In the genomic region with DNA sequence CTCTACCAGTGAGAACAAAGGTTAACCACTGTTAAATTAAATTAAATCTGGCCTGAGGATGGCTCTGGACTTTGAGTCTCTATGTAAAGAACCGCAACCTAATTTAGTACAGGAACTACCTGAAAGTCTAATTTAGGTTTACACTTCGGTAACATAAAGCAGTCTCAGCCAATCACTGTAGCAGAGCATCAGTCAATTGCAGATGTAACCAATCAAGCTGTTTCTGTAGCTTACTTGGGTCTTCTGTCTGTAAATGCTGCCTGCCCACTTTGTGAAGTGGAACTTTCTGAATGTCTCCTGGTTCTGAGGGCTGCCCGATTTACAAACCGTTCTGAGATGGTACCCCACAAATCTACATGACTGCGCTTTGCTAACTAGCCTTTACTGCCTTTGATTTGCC, we compare ENCODE assay signal across 23 cellular contexts. TPM values are rescaled to one million over a fixed set of nuclear protein-coding genes. Genes with fewer than 3 reads are reported as not detected.
DNase-seq lines count a peak whose midpoint lies in the region; ATAC-seq, FAIRE-seq and TF ChIP-seq lines count a peak whose summit lies in the region.
"Had no signal": no experiment of that assay in that cellular context is flagged by ENCODE, and none has a peak within 500 bp of the region (broad histone marks: within the 10 kb centered on the region; RNA-seq: fewer than 3 reads in every experiment).

No MANE protein-coding gene starts in this region.

- POLR2A ChIA-PET in H1 (lab: Charles Lee; ENCODE audit: partially characterized antibody): no interaction called here

- no peak overlapping the region for H3K18ac ChIP-seq in H1 (ENCODE audit: extremely low read depth, low read length)

- no peak for TF ChIP-seq EP300 in H1 (IDR thresholded peaks at IDR 0.05; ENCODE audit: borderline replicate concordance in 1 of 2, low read depth in 2 of 2, low read length in 2 of 2)

- H2BK5ac ChIP-seq in H1 (ENCODE audit: low read depth, low read length): no peak overlapping the region

- CTCF ChIA-PET in H1 (lab: Charles Lee; ENCODE audit: partially characterized antibody): interaction anchor here (0.6 to 1.9 kb wide), 8 partner anchors 12 to 163 kb away, joined by 3 to 10 read pairs (median 4); a partner anchor contains a TSS

- peak; percentile 83 for ATAC-seq in GM18511 (IDR thresholded peaks at IDR 0.05; ENCODE audit: unreplicated experiment)
- no peak for ATAC-seq in GM19452 (IDR thresholded peaks at IDR 0.05; ENCODE audit: unreplicated experiment)
- ATAC-seq: HepG2, PC-3 had no signal

- H3K4me3 ChIP-seq in Karpas-422 (ENCODE audit: low read length): peak overlapping the region; percentile 55
- H3K4me3 ChIP-seq in H1 (ENCODE audit: extremely low read depth in 1 of 4, insufficient read depth in 2 of 4, low read depth in 3 of 4, low read length in 4 of 4): no peak overlapping the region
- H3K4me3 ChIP-seq: SJSA1 had no signal

- no peak overlapping the region for H2BK12ac ChIP-seq in H1 (ENCODE audit: low read depth, low read length)

- H3K27ac ChIP-seq in Karpas-422 (ENCODE audit: low read length): peak overlapping the region; percentile 97
- no peak overlapping the region for H3K27ac ChIP-seq in H1 (ENCODE audit: low read depth, low read length)
- H3K27ac ChIP-seq: C4-2B, SJSA1 had no signal

- TF ChIP-seq RAD21 in H1 (IDR thresholded peaks at IDR 0.05 in 1 of 2, conservative IDR thresholded peaks at IDR 0.05 in 1 of 2; ENCODE audit: low read depth in 2 of 2, low read length in 2 of 2): no peak

- no peaks in the 10 kb centered on the region for H3K23me2 ChIP-seq in H1 (ENCODE audit: low read depth, low read length)

- H3K9me3 ChIP-seq in Karpas-422 (ENCODE audit: low read length): no peaks in the 10 kb centered on the region
- H3K9me3 ChIP-seq in H1 (ENCODE audit: insufficient read depth in 2 of 2, low read depth in 1 of 2, low read length in 1 of 2): no peaks in the 10 kb centered on the region; a peak in 1 of 4 replicates
- H3K9me3 ChIP-seq: SJSA1 had no signal

- TF ChIP-seq CTCF in H1 (IDR thresholded peaks at IDR 0.05; ENCODE audit: control extremely low read depth in 1 of 3, insufficient read depth in 1 of 3, low read depth in 1 of 3, low read length in 3 of 3): no peak

- H3K9me2 ChIP-seq in Karpas-422 (replicated peaks; ENCODE audit: insufficient read depth, low read length): no peaks in the 10 kb centered on the region

- H2BK15ac ChIP-seq in H1 (ENCODE audit: low read length): no peak overlapping the region

- H2BK120ac ChIP-seq in H1 (replicated peaks; ENCODE audit: low read depth, low read length): no peak overlapping the region

- no peak overlapping the region for H4K8ac ChIP-seq in H1 (ENCODE audit: extremely low read depth, insufficient read depth, low read length)

- DNase-seq in Karpas-422 (peak; percentile 90), H1 (ENCODE audit: low read depth in 1 of 2, low spot score in 2 of 2) (no peak), DMS153 (lab: John Stamatoyannopoulos, UW) (no peak), RCC 7860 (ENCODE audit: low spot score) (no peak)
- DNase-seq in activated CD4-positive, CD25-positive, alpha-beta regulatory T cell treated with anti-CD3 and anti-CD28 coated beads, Interleukin-2, amount 50 U/mL, for 72 hours: no peak
- DNase-seq: CD8-positive, alpha-beta memory T cell; NCI-H1105 treated with DMSO at 0.1 percent for 48 hours; NCI-H146; NCI-H1930; NCI-H2107; NCI-H524; NCI-H748 treated with DMSO at 0.1 percent for 48 hours; PC-3; Right ventricle myocardium superior; RPMI8226 had no signal

- H2BK20ac ChIP-seq in H1 (ENCODE audit: low read length): no peak overlapping the region

- H3K4me2 ChIP-seq in Karpas-422 (ENCODE audit: low read depth, low read length, poor library complexity, severe bottlenecking): peak overlapping the region; percentile 68
- H3K4me2 ChIP-seq in H1 (ENCODE audit: insufficient read depth in 1 of 2, low read depth in 2 of 2, low read length in 2 of 2): no peak overlapping the region

- no peak for TF ChIP-seq POLR2A in H1 (IDR thresholded peaks at IDR 0.05; ENCODE audit: control extremely low read depth in 1 of 2, low read depth in 2 of 2, low read length in 2 of 2)

- H3K79me2 ChIP-seq in Karpas-422 (ENCODE audit: low read length) (no peaks in the 10 kb centered on the region), H1 (ENCODE audit: control insufficient read depth in 1 of 2, insufficient read depth in 2 of 2, low read length in 2 of 2) (no peaks in the 10 kb centered on the region)

- WGBS in H1 (ENCODE audit: extremely low coverage in 1 of 2, insufficient coverage in 1 of 2, insufficient read length in 1 of 2, insufficient replicate concordance in 2 of 2, low coverage in 1 of 2, low lambda C conversion rate in 2 of 2, missing lambda C conversion rate in 1 of 2), 2 experiments: 94% methylated on average over 5 of the region's 5 CpGs; no CpG with 5 or more reads in 1 of the 2 experiments

- H3K4me1 ChIP-seq in Karpas-422 (ENCODE audit: low read length): peaks cover 51% of the 10 kb centered on the region
- no peaks in the 10 kb centered on the region for H3K4me1 ChIP-seq in H1 (replicated peaks in 1 of 4; ENCODE audit: control insufficient read depth in 3 of 4, insufficient read depth in 4 of 4, low read length in 3 of 4)
- H3K4me1 ChIP-seq: SJSA1 had no signal

- H3K27me3 ChIP-seq in Karpas-422 (ENCODE audit: low read length): no peaks in the 10 kb centered on the region
- no peaks in the 10 kb centered on the region for H3K27me3 ChIP-seq in H1 (replicated peaks in 1 of 4; ENCODE audit: control insufficient read depth in 3 of 4, extremely low read depth in 1 of 4, insufficient read depth in 3 of 4, low read length in 3 of 4)

- H3K79me1 ChIP-seq in H1 (ENCODE audit: low read depth, low read length): no peaks in the 10 kb centered on the region

- peak overlapping the region; percentile 64 for H2AFZ ChIP-seq in Karpas-422 (ENCODE audit: low read length)
- H2AFZ ChIP-seq in H1 (ENCODE audit: low read length): 0 out of 2 replicates have a peak overlapping the region, but pooled peaks have one; percentile 38

- no peak overlapping the region for H4K91ac ChIP-seq in H1 (replicated peaks; ENCODE audit: insufficient read length, low read length)

- H3K14ac ChIP-seq in H1 (ENCODE audit: insufficient read length): no peak overlapping the region

- no peak overlapping the region for H4K5ac ChIP-seq in H1 (ENCODE audit: insufficient read length, low read depth, low read length)

- no peak for FAIRE-seq in H1 (lab: Jason Lieb, UNC)
- FAIRE-seq in RCC 7860 (lab: Jason Lieb, UNC): no peak
- FAIRE-seq: HepG2 had no signal

- H4K20me1 ChIP-seq in Karpas-422 (ENCODE audit: insufficient read depth, low read depth, low read length): no peaks in the 10 kb centered on the region
- no peaks in the 10 kb centered on the region for H4K20me1 ChIP-seq in H1 (replicated peaks in 1 of 2; ENCODE audit: control insufficient read depth in 1 of 2, insufficient read depth in 2 of 2, low read length in 2 of 2)

- no peak overlapping the region for H3K4ac ChIP-seq in H1 (replicated peaks; ENCODE audit: insufficient read length, low read depth, low read length)

- H3K23ac ChIP-seq in H1 (ENCODE audit: insufficient read length): no peak overlapping the region

- H3K9ac ChIP-seq in Karpas-422 (ENCODE audit: low read length) (peak overlapping the region; percentile 69), H1 (replicated peaks in 1 of 4; ENCODE audit: extremely low read depth in 1 of 4, low read depth in 3 of 4, low read length in 3 of 4) (no peak overlapping the region)

- H3K36me3 ChIP-seq in Karpas-422 (ENCODE audit: insufficient read depth, low read length): no peaks in the 10 kb centered on the region
- no peaks in the 10 kb centered on the region for H3K36me3 ChIP-seq in H1 (ENCODE audit: control insufficient read depth in 2 of 4, insufficient read depth in 4 of 4, low read length in 3 of 4)
- H3K36me3 ChIP-seq: SJSA1 had no signal

- H3K56ac ChIP-seq in H1 (replicated peaks; ENCODE audit: insufficient read length, low read depth, low read length): no peak overlapping the region

- no peak overlapping the region for H2AK5ac ChIP-seq in H1 (ENCODE audit: low read depth, low read length)

TF ChIP-seq in H1, 55 proteins besides CTCF, POLR2A, EP300 and RAD21:
- TF ChIP-seq BRCA1 (IDR thresholded peaks at IDR 0.05; ENCODE audit: low read depth, low read length) (no peak), TAF7 (optimal IDR thresholded peaks at IDR 0.05; ENCODE audit: borderline replicate concordance, low read depth, low read length) (no peak), CBX8 (IDR thresholded peaks at IDR 0.05; ENCODE audit: borderline replicate concordance, low read depth, low read length) (no peak), CEBPB (IDR thresholded peaks at IDR 0.05; ENCODE audit: low read depth, low read length) (no peak), SIN3A (conservative IDR thresholded peaks at IDR 0.05 in 1 of 2, IDR thresholded peaks at IDR 0.05 in 1 of 2; ENCODE audit: low read depth in 1 of 2, low read length in 2 of 2) (no peak), PHF8 (conservative IDR thresholded peaks at IDR 0.05; ENCODE audit: low read depth, low read length) (no peak), SIX5 (IDR thresholded peaks at IDR 0.05; ENCODE audit: low read depth, low read length) (no peak), RFX5 (IDR thresholded peaks at IDR 0.05; ENCODE audit: borderline replicate concordance, low read depth, low read length) (no peak), SP1 (IDR thresholded peaks at IDR 0.05; ENCODE audit: low read depth, low read length) (no peak), SUZ12 (IDR thresholded peaks at IDR 0.05; ENCODE audit: low read length) (no peak)
- TF ChIP-seq, protein P1, sequence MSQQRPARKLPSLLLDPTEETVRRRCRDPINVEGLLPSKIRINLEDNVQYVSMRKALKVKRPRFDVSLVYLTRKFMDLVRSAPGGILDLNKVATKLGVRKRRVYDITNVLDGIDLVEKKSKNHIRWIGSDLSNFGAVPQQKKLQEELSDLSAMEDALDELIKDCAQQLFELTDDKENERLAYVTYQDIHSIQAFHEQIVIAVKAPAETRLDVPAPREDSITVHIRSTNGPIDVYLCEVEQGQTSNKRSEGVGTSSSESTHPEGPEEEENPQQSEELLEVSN (IDR thresholded peaks at IDR 0.05): no peak
- TF ChIP-seq, protein P2, sequence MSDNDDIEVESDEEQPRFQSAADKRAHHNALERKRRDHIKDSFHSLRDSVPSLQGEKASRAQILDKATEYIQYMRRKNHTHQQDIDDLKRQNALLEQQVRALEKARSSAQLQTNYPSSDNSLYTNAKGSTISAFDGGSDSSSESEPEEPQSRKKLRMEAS (IDR thresholded peaks at IDR 0.05): no peak

RNA-seq across cellular contexts. Expression of a gene that starts 39.1 kb away (rescaled TPM):
- 51.2 and 71.1 TPM in 2 replicates for total RNA-seq in Karpas-422 (2014; rRNA removed; shearing (Covaris generic); ENCODE audit: low replicate concordance)
- total RNA-seq in H1 (2021; fragmentation: NEBNext Ultra II Directional; extraction: Animal tissue kit (Norgen Biotek cat#: 25700)): 2.1 and 4.1 TPM in 2 replicates
- 1.0 and 1.1 TPM in 2 replicates for polyA plus RNA-seq in H1 (2011; rRNA removed)
- 1.0 TPM for polyA plus RNA-seq in H1 (2011; cell fraction: cytosol; rRNA removed)
- polyA plus RNA-seq in H1 (2011; cell fraction: nucleus; rRNA removed): 1.3 TPM
- polyA plus RNA-seq in H1 (2012, experiment 1 of 2): 1.2 to 1.8 TPM (median 1.7 TPM) in 4 replicates
- polyA plus RNA-seq in H1 (2012, experiment 2 of 2): 0.10 TPM
- 0.99 TPM for polyA plus RNA-seq in H1 (2013, experiment 1 of 2)
- polyA plus RNA-seq in H1 (2013, experiment 2 of 2): 1.1 TPM
- polyA minus RNA-seq in H1 (2011; rRNA and poly(A)+ RNA removed): 6.1 and 8.0 TPM in 2 replicates
- 4.0 TPM for polyA minus RNA-seq in H1 (2011; cell fraction: cytosol; rRNA and poly(A)+ RNA removed)
- 5.6 TPM for polyA minus RNA-seq in H1 (2011; cell fraction: nucleus; rRNA and poly(A)+ RNA removed)
- total RNA-seq: A673, LHCN-M2, MCF 10A, PC-3, SJSA1 had no signal
- polyA plus RNA-seq: HepG2 had no signal

Comparison
In these comparisons a context has a peak if more than half of its experiments do, and no peak if none do; other contexts are left out.
1. RNA of a gene that starts 39.1 kb away (total RNA-seq): 51.2 to 71.1 TPM in Karpas-422; 2.1 to 4.1 TPM in H1; every median in the first group is over 10 times any median in the second.